ENCODE assay signal across 1 cellular context in genomic region chr6:138250513-138251247, GRCh38.
TF ChIP-seq lines count a peak whose summit lies in the region.

No MANE protein-coding gene starts in this region.

TF ChIP-seq in GM23338, 12 proteins besides CTCF, POLR2A, EP300 and RAD21 (continued from another document):
- TF ChIP-seq REST (IDR thresholded peaks at IDR 0.05; ENCODE audit: unreplicated experiment), result no peak
